9 cellular contexts compared by ENCODE assay signal in the genomic region with DNA sequence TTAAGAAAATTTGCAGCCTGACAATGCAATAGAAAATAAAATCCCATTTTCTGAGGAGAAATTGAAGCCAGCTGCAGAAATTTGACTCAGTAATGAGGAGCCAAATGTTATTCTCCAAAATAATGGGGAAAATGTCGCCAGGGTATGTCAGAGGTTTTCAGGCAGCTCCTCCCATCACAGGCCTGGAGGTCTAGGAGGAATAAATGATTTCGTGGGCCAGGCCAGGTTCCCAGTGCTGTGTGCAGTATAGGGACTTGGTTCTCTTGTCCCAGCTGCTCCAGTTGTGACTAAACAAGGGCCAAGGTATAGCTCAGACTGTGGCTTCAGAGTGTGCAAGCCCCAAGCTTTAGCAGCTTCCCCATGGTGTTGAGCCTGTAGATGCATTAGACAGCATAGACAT.
"Had no signal": no experiment of that assay in that cellular context is flagged by ENCODE, and none has a peak within 500 bp of the region (broad histone marks: within the 10 kb centered on the region; RNA-seq: fewer than 3 reads in every experiment).

No MANE protein-coding gene starts in this region.

- H3K4me3 ChIP-seq: GM23248, HAP-1 had no signal

- ATAC-seq: HCT116, HepG2 had no signal

- H3K9ac ChIP-seq: GM23248 had no signal

- H3K36me3 ChIP-seq: HAP-1 had no signal

- H3K4me1 ChIP-seq: HAP-1 had no signal

- H3K27ac Mint-ChIP-seq: IgD-negative memory B cell had no signal

- H2AFZ ChIP-seq: GM23248 had no signal

- H3K36me3 Mint-ChIP-seq: IgD-negative memory B cell had no signal

- H3K27ac ChIP-seq: GM23248, HL-60 had no signal

- H3K9me3 ChIP-seq: HAP-1 had no signal

- DNase-seq: GM23248, GOT3, H7, KG1 had no signal

- FAIRE-seq: HepG2 had no signal

- H3K4me1 Mint-ChIP-seq: IgD-negative memory B cell had no signal

- H3K4me3 Mint-ChIP-seq: IgD-negative memory B cell had no signal
